Comparison of ENCODE assay signal across 8 cellular contexts in the genomic region with DNA sequence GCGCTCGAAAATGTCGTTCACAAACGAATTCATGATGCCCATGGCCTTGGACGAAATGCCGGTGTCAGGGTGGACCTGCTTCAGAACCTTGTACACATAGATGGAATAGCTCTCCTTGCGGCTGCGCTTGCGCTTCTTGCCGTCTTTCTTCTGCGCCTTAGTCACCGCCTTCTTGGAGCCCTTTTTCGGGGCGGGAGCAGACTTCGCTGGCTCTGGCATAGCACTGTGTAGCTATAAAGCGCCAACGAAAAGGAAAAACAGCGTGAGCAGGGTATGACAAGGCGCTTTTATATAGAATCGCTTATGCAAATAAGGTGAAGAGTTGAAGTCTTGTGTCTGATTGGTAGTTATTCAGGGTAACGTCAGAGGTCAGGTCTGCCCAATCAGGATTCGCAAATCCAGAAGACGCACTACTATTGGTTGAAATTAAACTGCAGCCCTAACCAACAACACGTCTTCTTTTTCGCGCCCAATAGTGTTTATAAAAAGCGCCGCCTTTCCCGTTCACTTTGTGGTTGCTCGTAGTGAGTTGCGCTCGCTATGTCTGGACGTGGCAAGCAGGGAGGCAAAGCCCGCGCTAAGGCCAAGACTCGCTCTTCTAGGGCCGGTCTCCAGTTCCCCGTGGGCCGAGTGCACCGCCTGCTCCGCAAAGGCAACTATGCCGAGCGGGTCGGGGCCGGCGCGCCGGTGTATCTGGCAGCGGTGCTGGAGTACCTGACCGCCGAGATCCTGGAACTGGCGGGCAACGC.
DNase-seq lines count a peak whose midpoint lies in the region; ATAC-seq and TF ChIP-seq lines count a peak whose summit lies in the region.

No MANE protein-coding gene starts in this region.

- ATAC-seq in GM19395 (IDR thresholded peaks at IDR 0.05; ENCODE audit: unreplicated experiment) (peak; percentile 80), HG03521 (IDR thresholded peaks at IDR 0.05; ENCODE audit: unreplicated experiment) (peak; percentile 68)

- peak in 1 of 2 donors; percentile 81 for TF ChIP-seq POLR2A in lower leg skin (IDR thresholded peaks at IDR 0.05)

- H3K9me3 ChIP-seq in ectodermal cell (ENCODE audit: control insufficient read depth, low read length) = no peaks in the 10 kb centered on the region

- H3K36me3 ChIP-seq in ectodermal cell (ENCODE audit: control insufficient read depth, insufficient read depth, low read length) = no peaks in the 10 kb centered on the region

- intact Hi-C loops in lower leg skin (cut with DNase I; ENCODE audit: low total_unique reads) = no loop called here

- H3K4me3 ChIP-seq in ectodermal cell (ENCODE audit: insufficient read depth, low read depth, low read length) (peak overlapping the region; percentile 89), lower leg skin (ENCODE audit: low read depth, poor library complexity, severe bottlenecking) (peak overlapping the region; percentile 39)

- H3K27ac ChIP-seq in C4-2B = peak overlapping the region; percentile 97
- H3K27ac ChIP-seq in ectodermal cell (ENCODE audit: insufficient read depth, low read depth, low read length, poor library complexity, severe bottlenecking) = peak overlapping the region; percentile 98

- no peak for TF ChIP-seq CTCF in C4-2B (conservative IDR thresholded peaks at IDR 0.05)
- no peak for TF ChIP-seq CTCF in lower leg skin (IDR thresholded peaks at IDR 0.05)

- no peaks in the 10 kb centered on the region for H3K27me3 ChIP-seq in ectodermal cell (ENCODE audit: control insufficient read depth, insufficient read depth, low read length, poor library complexity, severe bottlenecking)

- peak; percentile 99 for DNase-seq in NCI-H69 (lab: John Stamatoyannopoulos, UW)
- peak; percentile 75 to 92 for DNase-seq in activated CD4-positive, alpha-beta T cell treated with anti-CD3 and anti-CD28 coated beads, Interleukin-2, amount 50 U/mL, for 24 hours (ENCODE audit: low read depth in 1 of 2, low spot score in 1 of 2)
- DNase-seq in lower leg skin (ENCODE audit: low spot score in 2 of 2) = peak; percentile 96 to 97
- peak; percentile 71 to 84 for DNase-seq in stimulated activated CD4-positive, alpha-beta T cell treated with anti-CD3 and anti-CD28 coated beads, Interleukin-4, amount 100 ng/mL, for 48 hours (ENCODE audit: low read depth in 2 of 2)

- peaks cover 9% of the 10 kb centered on the region for H3K4me1 ChIP-seq in ectodermal cell (ENCODE audit: control insufficient read depth, insufficient read depth, low read length)

- WGBS in ectodermal cell, 2 experiments = 0% methylated on average over 53 of the region's 53 CpGs
- 1% methylated on average over 43 to 53 of the region's 53 CpGs for WGBS in lower leg skin, 2 donors

Comparison
In these comparisons a context has a peak if more than half of its experiments do, and no peak if none do; other contexts are left out.
1. Peak in every context shown above with its lines: DNase-seq, ATAC-seq, H3K4me3 ChIP-seq and H3K27ac ChIP-seq.